21 cellular contexts compared by ENCODE assay signal in genomic region chr4:41287005-41287404, GRCh38. TPM values are rescaled to one million over a fixed set of nuclear protein-coding genes. Genes with fewer than 3 reads are reported as not detected.
DNase-seq lines count a peak whose midpoint lies in the region; ATAC-seq, FAIRE-seq and TF ChIP-seq lines count a peak whose summit lies in the region.
"Had no signal": no experiment of that assay in that cellular context is flagged by ENCODE, and none has a peak within 500 bp of the region (broad histone marks: within the 10 kb centered on the region; RNA-seq: fewer than 3 reads in every experiment).

No MANE protein-coding gene starts in this region.

- no peak overlapping the region for H3K4me3 ChIP-seq in A549
- no peak overlapping the region for H3K4me3 ChIP-seq in stomach
- H3K4me3 ChIP-seq: upper lobe of right lung had no signal

- TF ChIP-seq CTCF in A549 (IDR thresholded peaks at IDR 0.05) (no peak), VCaP (conservative IDR thresholded peaks at IDR 0.05) (no peak), stomach (IDR thresholded peaks at IDR 0.05) (no peak)

- intact Hi-C loops in stomach (cut with DNase I; ENCODE audit: low total_unique reads): no loop called here

- H3K27ac ChIP-seq in A549: peak overlapping the region; percentile 58 to 71
- peak overlapping the region; percentile 2; the same call in 1 of the 2 replicates for H3K27ac ChIP-seq in VCaP
- H3K27ac ChIP-seq in stomach: no peak overlapping the region
- H3K27ac ChIP-seq: foreskin keratinocyte, upper lobe of right lung had no signal

- FAIRE-seq in A549 (lab: Jason Lieb, UNC): no peak

- no peaks in the 10 kb centered on the region for H3K27me3 ChIP-seq in stomach
- H3K27me3 ChIP-seq: foreskin keratinocyte, upper lobe of right lung had no signal

- H3K36me3 ChIP-seq in stomach: no peaks in the 10 kb centered on the region
- H3K36me3 ChIP-seq: upper lobe of right lung had no signal

- H3K4me1 ChIP-seq in A549 (peaks cover 37% of the 10 kb centered on the region), stomach (no peaks in the 10 kb centered on the region)
- H3K4me1 ChIP-seq: foreskin keratinocyte had no signal

- H3K9me3 ChIP-seq in A549 (peaks cover 8% of the 10 kb centered on the region; the same call in 1 of the 3 replicates), stomach (no peaks in the 10 kb centered on the region)
- H3K9me3 ChIP-seq: upper lobe of right lung had no signal

- no peak for TF ChIP-seq RAD21 in A549 (conservative IDR thresholded peaks at IDR 0.05 in 1 of 2, IDR thresholded peaks at IDR 0.05 in 1 of 2)

- no peak for TF ChIP-seq EP300 in A549 (IDR thresholded peaks at IDR 0.05)
- TF ChIP-seq EP300 in stomach (IDR thresholded peaks at IDR 0.05): no peak

- TF ChIP-seq POLR2A in A549 (IDR thresholded peaks at IDR 0.05; ENCODE audit: low read length) (no peak), stomach (IDR thresholded peaks at IDR 0.05) (no peak)

- CTCF ChIA-PET in A549 (lab: Yijun Ruan, JAX): no interaction called here

- peak overlapping the region; percentile 47 for H3K4me2 ChIP-seq in A549

- DNase-seq in A549 (ENCODE audit: low read depth in 1 of 2, low spot score in 1 of 2) (peak in 1 of 2 experiments; percentile 35), GM04504 (ENCODE audit: low read depth) (peak; percentile 8), iris pigment epithelial cell (ENCODE audit: low read depth) (peak; percentile 87), stomach (no peak), NCI-H146 treated with DMSO at 0.1 percent for 48 hours (lab: John Stamatoyannopoulos, UW; ENCODE audit: unreplicated experiment) (no peak)
- DNase-seq: activated gamma-delta T cell treated with Interleukin-2 at 50 U/mL for 16 hours; cerebellar nuclear complex; effector CD8-positive, alpha-beta T cell; foreskin keratinocyte; HFFc6; left colon; NCI-H1105 treated with DMSO at 0.1 percent for 48 hours; NCI-H2227 treated with DMSO at 0.1 percent for 48 hours; occipital lobe; stimulated activated CD4-positive, alpha-beta T cell treated with anti-CD3 and anti-CD28 coated beads, Interleukin-1b, Interleukin-23, amount 100 ng/mL, for 48 hours; stimulated activated naive CD8-positive, alpha-beta T cell treated with anti-CD3 and anti-CD28 coated beads, Interleukin-15, Interleukin-2, amounts not matched to agents 100 U/mL and 50 U/mL, for 24 hours; upper lobe of right lung had no signal

- 31% methylated on average over 1 of the region's 1 CpG for WGBS in A549 (ENCODE audit: missing lambda C conversion rate)
- WGBS in stomach, 5 donors: 32 to 57% (median 50%) methylated on average over 1 of the region's 1 CpG

- POLR2A ChIA-PET in A549 (lab: Yijun Ruan, JAX): no interaction called here

- peak in 1 of 2 experiments; percentile 76; a peak in 3 of 6 replicates for ATAC-seq in A549
- no peak for ATAC-seq in GM19455 (IDR thresholded peaks at IDR 0.05; ENCODE audit: unreplicated experiment)
- no peak for ATAC-seq in GM21717 (IDR thresholded peaks at IDR 0.05; ENCODE audit: unreplicated experiment)
- ATAC-seq: foreskin keratinocyte; left colon; sciatic nerve; stimulated activated naive CD8-positive, alpha-beta T cell treated with anti-CD3 and anti-CD28 coated beads, Interleukin-15, Interleukin-2, amounts not matched to agents 100 U/mL and 50 U/mL, for 24 hours; upper lobe of right lung had no signal

TF ChIP-seq in A549, 52 proteins besides CTCF, POLR2A, EP300 and RAD21:
- TF ChIP-seq NFE2L2 (conservative IDR thresholded peaks at IDR 0.05; ENCODE audit: low read length) (no peak), CBX2 (IDR thresholded peaks at IDR 0.05; ENCODE audit: borderline replicate concordance, low read depth) (no peak), GATA3 (IDR thresholded peaks at IDR 0.05; ENCODE audit: borderline replicate concordance) (peak; percentile 35; the same call in 1 of the 2 replicates)

RNA-seq across cellular contexts. Expression of gene UCHL1, which starts 30.3 kb away (rescaled TPM):
- 1,819 and 1,981 TPM in 2 replicates for polyA plus RNA-seq in A549 (2011; rRNA removed)
- polyA plus RNA-seq in A549 (2012; cell fraction: cytosol; rRNA removed): 1,534 and 1,760 TPM in 2 replicates
- 2,660 and 5,319 TPM in 2 replicates for polyA plus RNA-seq in A549 (2012; cell fraction: nucleus; rRNA removed)
- polyA plus RNA-seq in A549 (2017; fragmentation: RNase III; extraction: RNeasy Plus Mini Kit Qiagen cat#74134 plus additional on column Dnase treatment): 953 to 989 TPM (median 980 TPM) in 3 replicates
- polyA minus RNA-seq in A549 (2011; rRNA and poly(A)+ RNA removed): 406 and 486 TPM in 2 replicates
- total RNA-seq in stomach: 10 to 100 TPM in 4 of 5 donors, 1 to 10 TPM in 1; 6.4 to 43.4 (median 17.5) TPM
- polyA plus RNA-seq in stomach: 10 to 100 TPM in 2 of 3 donors, 1 to 10 TPM in 1; 4.6 to 23.2 (median 19.9) TPM

Comparison
In these comparisons a context has a peak if more than half of its experiments do, and no peak if none do; other contexts are left out.
1. DNase-seq: peak in GM04504 (single experiment) and iris pigment epithelial cell (single experiment); none in stomach (single experiment) and NCI-H146 treated with DMSO at 0.1 percent for 48 hours (single experiment).
2. H3K27ac ChIP-seq: peak in A549 (2 of 2) and VCaP (single experiment); none in stomach (0 of 5).
3. RNA of gene UCHL1, which starts 30.3 kb away (polyA plus RNA-seq): 953 to 5,319 TPM in A549; 4.6 to 23.2 TPM in stomach; every median in the first group is over 10 times any median in the second.